ENCODE assay signal across 1 cellular context in the genomic region with DNA sequence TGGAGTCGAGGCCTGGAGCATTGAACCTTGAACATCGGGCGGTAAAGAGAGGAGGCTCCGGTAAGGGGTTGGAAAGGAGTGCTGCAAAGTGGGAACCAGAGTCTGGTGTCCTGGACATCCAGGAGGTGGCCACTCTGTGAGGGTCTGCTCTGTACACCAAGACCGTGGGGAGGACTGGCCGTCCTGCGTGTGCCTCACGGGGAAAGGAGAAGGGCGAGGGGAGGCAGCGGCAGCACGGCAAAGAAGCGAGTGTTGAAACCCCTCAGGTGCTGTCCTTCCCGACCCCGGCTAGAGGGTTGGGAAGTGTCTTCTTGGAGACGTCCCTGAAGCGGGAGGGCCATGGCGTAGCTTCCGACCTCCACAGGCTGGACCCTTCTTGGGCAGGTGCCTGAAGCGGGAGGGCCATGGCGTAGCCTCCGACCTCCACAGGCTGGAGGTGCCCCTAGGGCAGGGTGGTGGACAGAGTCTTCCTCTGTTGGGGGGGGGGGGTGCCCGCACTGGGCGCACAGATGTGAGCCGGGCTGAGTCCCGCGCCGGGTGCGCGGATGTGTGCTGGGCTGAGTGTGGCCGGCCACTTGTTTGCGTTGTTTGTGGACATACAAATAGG.
TF ChIP-seq lines count a peak whose summit lies in the region.

No MANE protein-coding gene starts in this region.

TF ChIP-seq in GM23338, 12 proteins besides CTCF, POLR2A, EP300 and RAD21 (continued from another document):
- TF ChIP-seq, protein P1, sequence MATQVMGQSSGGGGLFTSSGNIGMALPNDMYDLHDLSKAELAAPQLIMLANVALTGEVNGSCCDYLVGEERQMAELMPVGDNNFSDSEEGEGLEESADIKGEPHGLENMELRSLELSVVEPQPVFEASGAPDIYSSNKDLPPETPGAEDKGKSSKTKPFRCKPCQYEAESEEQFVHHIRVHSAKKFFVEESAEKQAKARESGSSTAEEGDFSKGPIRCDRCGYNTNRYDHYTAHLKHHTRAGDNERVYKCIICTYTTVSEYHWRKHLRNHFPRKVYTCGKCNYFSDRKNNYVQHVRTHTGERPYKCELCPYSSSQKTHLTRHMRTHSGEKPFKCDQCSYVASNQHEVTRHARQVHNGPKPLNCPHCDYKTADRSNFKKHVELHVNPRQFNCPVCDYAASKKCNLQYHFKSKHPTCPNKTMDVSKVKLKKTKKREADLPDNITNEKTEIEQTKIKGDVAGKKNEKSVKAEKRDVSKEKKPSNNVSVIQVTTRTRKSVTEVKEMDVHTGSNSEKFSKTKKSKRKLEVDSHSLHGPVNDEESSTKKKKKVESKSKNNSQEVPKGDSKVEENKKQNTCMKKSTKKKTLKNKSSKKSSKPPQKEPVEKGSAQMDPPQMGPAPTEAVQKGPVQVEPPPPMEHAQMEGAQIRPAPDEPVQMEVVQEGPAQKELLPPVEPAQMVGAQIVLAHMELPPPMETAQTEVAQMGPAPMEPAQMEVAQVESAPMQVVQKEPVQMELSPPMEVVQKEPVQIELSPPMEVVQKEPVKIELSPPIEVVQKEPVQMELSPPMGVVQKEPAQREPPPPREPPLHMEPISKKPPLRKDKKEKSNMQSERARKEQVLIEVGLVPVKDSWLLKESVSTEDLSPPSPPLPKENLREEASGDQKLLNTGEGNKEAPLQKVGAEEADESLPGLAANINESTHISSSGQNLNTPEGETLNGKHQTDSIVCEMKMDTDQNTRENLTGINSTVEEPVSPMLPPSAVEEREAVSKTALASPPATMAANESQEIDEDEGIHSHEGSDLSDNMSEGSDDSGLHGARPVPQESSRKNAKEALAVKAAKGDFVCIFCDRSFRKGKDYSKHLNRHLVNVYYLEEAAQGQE (IDR thresholded peaks at IDR 0.05; ENCODE audit: unreplicated experiment), result no peak
- TF ChIP-seq EZH2phosphoT487 (IDR thresholded peaks at IDR 0.05; ENCODE audit: unreplicated experiment) (no peak), EZH2 (IDR thresholded peaks at IDR 0.05; ENCODE audit: low read depth, unreplicated experiment) (no peak), ZNF114 (CRISPR knock-in tag; IDR thresholded peaks at IDR 0.05) (no peak), POLR2AphosphoS5 (IDR thresholded peaks at IDR 0.05; ENCODE audit: low read depth) (no peak)
- TF ChIP-seq, protein P2, sequence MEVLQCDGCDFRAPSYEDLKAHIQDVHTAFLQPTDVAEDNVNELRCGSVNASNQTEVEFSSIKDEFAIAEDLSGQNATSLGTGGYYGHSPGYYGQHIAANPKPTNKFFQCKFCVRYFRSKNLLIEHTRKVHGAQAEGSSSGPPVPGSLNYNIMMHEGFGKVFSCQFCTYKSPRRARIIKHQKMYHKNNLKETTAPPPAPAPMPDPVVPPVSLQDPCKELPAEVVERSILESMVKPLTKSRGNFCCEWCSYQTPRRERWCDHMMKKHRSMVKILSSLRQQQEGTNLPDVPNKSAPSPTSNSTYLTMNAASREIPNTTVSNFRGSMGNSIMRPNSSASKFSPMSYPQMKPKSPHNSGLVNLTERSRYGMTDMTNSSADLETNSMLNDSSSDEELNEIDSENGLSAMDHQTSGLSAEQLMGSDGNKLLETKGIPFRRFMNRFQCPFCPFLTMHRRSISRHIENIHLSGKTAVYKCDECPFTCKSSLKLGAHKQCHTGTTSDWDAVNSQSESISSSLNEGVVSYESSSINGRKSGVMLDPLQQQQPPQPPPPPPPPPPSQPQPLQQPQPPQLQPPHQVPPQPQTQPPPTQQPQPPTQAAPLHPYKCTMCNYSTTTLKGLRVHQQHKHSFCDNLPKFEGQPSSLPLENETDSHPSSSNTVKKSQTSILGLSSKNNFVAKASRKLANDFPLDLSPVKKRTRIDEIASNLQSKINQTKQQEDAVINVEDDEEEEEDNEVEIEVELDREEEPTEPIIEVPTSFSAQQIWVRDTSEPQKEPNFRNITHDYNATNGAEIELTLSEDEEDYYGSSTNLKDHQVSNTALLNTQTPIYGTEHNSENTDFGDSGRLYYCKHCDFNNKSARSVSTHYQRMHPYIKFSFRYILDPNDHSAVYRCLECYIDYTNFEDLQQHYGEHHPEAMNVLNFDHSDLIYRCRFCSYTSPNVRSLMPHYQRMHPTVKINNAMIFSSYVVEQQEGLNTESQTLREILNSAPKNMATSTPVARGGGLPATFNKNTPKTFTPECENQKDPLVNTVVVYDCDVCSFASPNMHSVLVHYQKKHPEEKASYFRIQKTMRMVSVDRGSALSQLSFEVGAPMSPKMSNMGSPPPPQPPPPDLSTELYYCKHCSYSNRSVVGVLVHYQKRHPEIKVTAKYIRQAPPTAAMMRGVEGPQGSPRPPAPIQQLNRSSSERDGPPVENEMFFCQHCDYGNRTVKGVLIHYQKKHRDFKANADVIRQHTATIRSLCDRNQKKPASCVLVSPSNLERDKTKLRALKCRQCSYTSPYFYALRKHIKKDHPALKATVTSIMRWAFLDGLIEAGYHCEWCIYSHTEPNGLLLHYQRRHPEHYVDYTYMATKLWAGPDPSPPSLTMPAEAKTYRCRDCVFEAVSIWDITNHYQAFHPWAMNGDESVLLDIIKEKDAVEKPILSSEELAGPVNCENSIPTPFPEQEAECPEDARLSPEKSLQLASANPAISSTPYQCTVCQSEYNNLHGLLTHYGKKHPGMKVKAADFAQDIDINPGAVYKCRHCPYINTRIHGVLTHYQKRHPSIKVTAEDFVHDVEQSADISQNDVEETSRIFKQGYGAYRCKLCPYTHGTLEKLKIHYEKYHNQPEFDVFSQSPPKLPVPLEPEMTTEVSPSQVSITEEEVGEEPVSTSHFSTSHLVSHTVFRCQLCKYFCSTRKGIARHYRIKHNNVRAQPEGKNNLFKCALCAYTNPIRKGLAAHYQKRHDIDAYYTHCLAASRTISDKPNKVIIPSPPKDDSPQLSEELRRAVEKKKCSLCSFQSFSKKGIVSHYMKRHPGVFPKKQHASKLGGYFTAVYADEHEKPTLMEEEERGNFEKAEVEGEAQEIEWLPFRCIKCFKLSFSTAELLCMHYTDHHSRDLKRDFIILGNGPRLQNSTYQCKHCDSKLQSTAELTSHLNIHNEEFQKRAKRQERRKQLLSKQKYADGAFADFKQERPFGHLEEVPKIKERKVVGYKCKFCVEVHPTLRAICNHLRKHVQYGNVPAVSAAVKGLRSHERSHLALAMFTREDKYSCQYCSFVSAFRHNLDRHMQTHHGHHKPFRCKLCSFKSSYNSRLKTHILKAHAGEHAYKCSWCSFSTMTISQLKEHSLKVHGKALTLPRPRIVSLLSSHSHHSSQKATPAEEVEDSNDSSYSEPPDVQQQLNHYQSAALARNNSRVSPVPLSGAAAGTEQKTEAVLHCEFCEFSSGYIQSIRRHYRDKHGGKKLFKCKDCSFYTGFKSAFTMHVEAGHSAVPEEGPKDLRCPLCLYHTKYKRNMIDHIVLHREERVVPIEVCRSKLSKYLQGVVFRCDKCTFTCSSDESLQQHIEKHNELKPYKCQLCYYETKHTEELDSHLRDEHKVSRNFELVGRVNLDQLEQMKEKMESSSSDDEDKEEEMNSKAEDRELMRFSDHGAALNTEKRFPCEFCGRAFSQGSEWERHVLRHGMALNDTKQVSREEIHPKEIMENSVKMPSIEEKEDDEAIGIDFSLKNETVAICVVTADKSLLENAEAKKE (CRISPR knock-in tag; IDR thresholded peaks at IDR 0.05), result no peak
- TF ChIP-seq, protein P3, sequence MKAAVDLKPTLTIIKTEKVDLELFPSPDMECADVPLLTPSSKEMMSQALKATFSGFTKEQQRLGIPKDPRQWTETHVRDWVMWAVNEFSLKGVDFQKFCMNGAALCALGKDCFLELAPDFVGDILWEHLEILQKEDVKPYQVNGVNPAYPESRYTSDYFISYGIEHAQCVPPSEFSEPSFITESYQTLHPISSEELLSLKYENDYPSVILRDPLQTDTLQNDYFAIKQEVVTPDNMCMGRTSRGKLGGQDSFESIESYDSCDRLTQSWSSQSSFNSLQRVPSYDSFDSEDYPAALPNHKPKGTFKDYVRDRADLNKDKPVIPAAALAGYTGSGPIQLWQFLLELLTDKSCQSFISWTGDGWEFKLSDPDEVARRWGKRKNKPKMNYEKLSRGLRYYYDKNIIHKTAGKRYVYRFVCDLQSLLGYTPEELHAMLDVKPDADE (IDR thresholded peaks at IDR 0.05), result no peak
